ENCODE assay signal across 32 cellular contexts in genomic region chr12:68956466-68956865, GRCh38.
"Had no signal": no experiment of that assay in that cellular context is flagged by ENCODE, and none has a peak within 500 bp of the region (broad histone marks: within the 10 kb centered on the region; RNA-seq: fewer than 3 reads in every experiment).

No MANE protein-coding gene starts in this region.

- H3K36me3 ChIP-seq: adrenal gland, cardiac muscle cell had no signal

- H3K4me3 ChIP-seq: adrenal gland, cardiac muscle cell had no signal

- H3K27ac ChIP-seq: adrenal gland, cardiac muscle cell, VCaP had no signal

- FAIRE-seq: astrocyte, bronchial epithelial cell, TTC549 had no signal

- H3K9me3 ChIP-seq: adrenal gland had no signal

- DNase-seq: activated B cell treated with CpG ODN at 0.5 μM for 24 hours; activated CD4-positive, alpha-beta memory T cell treated with anti-CD3 and anti-CD28 coated beads for 36 hours; activated CD4-positive, alpha-beta T cell treated with anti-CD3 and anti-CD28 coated beads for 4 hours; activated CD4-positive, alpha-beta T cell treated with anti-CD3 and anti-CD28 coated beads, Interleukin-2, amount 10 ng/mL, durations not matched to agents 24 days and 14 days; activated CD4-positive, alpha-beta T cell treated with anti-CD3 and anti-CD28 coated beads, Interleukin-2, amount 50 U/mL, for 1 hour; activated CD4-positive, alpha-beta T cell treated with anti-CD3 and anti-CD28 coated beads, Interleukin-2, amount 50 U/mL, for 4 hours; activated CD4-positive, CD25-positive, alpha-beta regulatory T cell treated with anti-CD3 and anti-CD28 coated beads, Interleukin-2, amount 50 U/mL, for 72 hours; activated CD8-positive, alpha-beta memory T cell treated with anti-CD3 and anti-CD28 coated beads, Interleukin-2, amount 50 U/mL, for 4 hours; activated CD8-positive, alpha-beta T cell treated with anti-CD3 and anti-CD28 coated beads for 36 hours; activated effector memory CD4-positive, alpha-beta T cell treated with Interleukin-2 at 50 U/mL for 16 hours; activated gamma-delta T cell; activated naive CD4-positive, alpha-beta T cell treated with anti-CD3 and anti-CD28 coated beads, Interleukin-2, amount 10 ng/mL, durations not matched to agents 7 days and 5 days; activated naive CD4-positive, alpha-beta T cell treated with Interleukin-2 at 50 U/mL for 16 hours; activated naive CD8-positive, alpha-beta T cell treated with anti-CD3 and anti-CD28 coated beads, Interleukin-2, amount 10 ng/mL, durations not matched to agents 7 days and 5 days; activated naive CD8-positive, alpha-beta T cell treated with anti-CD3 and anti-CD28 coated beads, Interleukin-2, amount 50 U/mL, for 24 hours; activated T-cell treated with anti-CD3 and anti-CD28 coated beads for 4 hours; activated T-cell treated with anti-CD3 and anti-CD28 coated beads, Interleukin-2, amount 50 U/mL, for 1 hour; activated T-cell treated with anti-CD3 and anti-CD28 coated beads, Interleukin-2, amount 50 U/mL, for 4 hours; activated T-cell treated with anti-CD3 and anti-CD28 coated beads, Interleukin-2, amount 50 U/mL, for 72 hours; adrenal gland; amniotic stem cell; aorta; caudate nucleus; cerebellar nuclear complex; T-helper 1 cell; T-helper 2 cell; T-helper 9 cell had no signal

- ATAC-seq: activated CD8-positive, alpha-beta T cell treated with anti-CD3 and anti-CD28 coated beads for 36 hours; activated naive CD8-positive, alpha-beta T cell treated with anti-CD3 and anti-CD28 coated beads, Interleukin-2, amount 50 U/mL, for 24 hours; activated T-cell treated with anti-CD3 and anti-CD28 coated beads, Interleukin-2, amount 50 U/mL, for 4 hours; activated T-cell treated with anti-CD3 and anti-CD28 coated beads, Interleukin-2, amount 50 U/mL, for 72 hours had no signal

- H3K27me3 ChIP-seq: adrenal gland, cardiac muscle cell had no signal

- H3K4me1 ChIP-seq: adrenal gland had no signal
